In the genomic region with DNA sequence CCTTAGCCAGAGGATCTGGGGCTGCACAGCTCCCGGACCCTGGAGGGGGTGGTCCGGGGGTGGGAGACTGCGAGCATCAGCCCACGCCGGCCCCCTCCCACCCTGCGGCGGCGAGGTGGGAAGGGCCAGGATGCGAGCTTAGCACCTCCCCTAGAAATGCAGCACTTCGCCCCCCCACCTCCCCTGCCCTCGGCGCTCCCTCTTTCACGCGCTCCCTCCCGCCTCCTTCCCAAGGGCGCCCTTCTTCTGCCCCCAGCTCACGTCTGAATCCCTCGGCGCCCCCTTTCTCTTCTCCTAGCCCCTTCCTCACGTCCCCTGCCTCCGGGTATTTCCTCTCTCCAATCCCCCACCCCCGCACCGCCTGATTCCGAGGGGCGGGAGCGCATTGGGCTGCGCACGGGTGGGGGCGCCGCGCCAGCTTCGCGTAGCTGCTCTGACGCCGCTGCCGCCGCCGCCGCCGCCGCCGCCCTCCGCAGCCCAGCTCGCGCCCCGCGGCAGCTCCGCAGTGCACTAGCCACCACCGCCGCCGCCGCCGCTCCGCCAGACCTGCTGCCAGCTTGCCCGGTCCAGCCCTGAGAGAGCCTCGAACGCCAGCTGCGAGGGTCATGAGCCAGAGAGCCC, we compare ENCODE assay signal across 1 cellular context.
TF ChIP-seq lines count a peak whose summit lies in the region.

A gene with protein sequence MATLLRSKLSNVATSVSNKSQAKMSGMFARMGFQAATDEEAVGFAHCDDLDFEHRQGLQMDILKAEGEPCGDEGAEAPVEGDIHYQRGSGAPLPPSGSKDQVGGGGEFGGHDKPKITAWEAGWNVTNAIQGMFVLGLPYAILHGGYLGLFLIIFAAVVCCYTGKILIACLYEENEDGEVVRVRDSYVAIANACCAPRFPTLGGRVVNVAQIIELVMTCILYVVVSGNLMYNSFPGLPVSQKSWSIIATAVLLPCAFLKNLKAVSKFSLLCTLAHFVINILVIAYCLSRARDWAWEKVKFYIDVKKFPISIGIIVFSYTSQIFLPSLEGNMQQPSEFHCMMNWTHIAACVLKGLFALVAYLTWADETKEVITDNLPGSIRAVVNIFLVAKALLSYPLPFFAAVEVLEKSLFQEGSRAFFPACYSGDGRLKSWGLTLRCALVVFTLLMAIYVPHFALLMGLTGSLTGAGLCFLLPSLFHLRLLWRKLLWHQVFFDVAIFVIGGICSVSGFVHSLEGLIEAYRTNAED (plus strand): TSS at position 505 of the 621 bp plus-strand sequence. CDS start 239 bp downstream, outside the sequence.

TF ChIP-seq in K562, 482 proteins besides CTCF, POLR2A, EP300 and RAD21 (continued from another document):
- peak; percentile 55; the same call in 1 of the 2 replicates for TF ChIP-seq EGR1 (conservative IDR thresholded peaks at IDR 0.05)
